Comparison of ENCODE assay signal across 15 cellular contexts in genomic region chr1:102593276-102593675, GRCh38.
A peak's percentile ranks its signal among the peaks of the same experiment; 100 is the strongest.
DNase-seq lines count a peak whose midpoint lies in the region; FAIRE-seq and TF ChIP-seq lines count a peak whose summit lies in the region.
"Had no signal": no experiment of that assay in that cellular context is flagged by ENCODE, and none has a peak within 500 bp of the region (broad histone marks: within the 10 kb centered on the region; RNA-seq: fewer than 3 reads in every experiment).

No MANE protein-coding gene starts in this region.

- no peaks in the 10 kb centered on the region for H3K36me3 Mint-ChIP-seq in CD14-positive monocyte

- H3K4me3 ChIP-seq in epithelial cell of esophagus (ENCODE audit: low read length) (no peak overlapping the region), lower leg skin (ENCODE audit: low read depth, poor library complexity, severe bottlenecking) (no peak overlapping the region)

- H3K4me1 Mint-ChIP-seq in CD14-positive monocyte: no peaks in the 10 kb centered on the region

- H3K4me3 Mint-ChIP-seq in CD14-positive monocyte: no peak overlapping the region

- no peaks in the 10 kb centered on the region for H3K27me3 Mint-ChIP-seq in CD14-positive monocyte (ENCODE audit: low read depth in 3 of 3)

- DNase-seq in DMS53 treated with DMSO at 0.1 percent for 48 hours (lab: John Stamatoyannopoulos, UW; ENCODE audit: unreplicated experiment) (peak; percentile 59), M059J (ENCODE audit: low read depth) (peak; percentile 25), epithelial cell of esophagus (ENCODE audit: low read depth) (peak; percentile 4), urothelium cell line (ENCODE audit: low spot score) (peak; percentile 28), lower leg skin (ENCODE audit: low spot score in 2 of 2) (no peak), CD14-positive monocyte (ENCODE audit: low spot score) (no peak)
- DNase-seq in activated naive CD4-positive, alpha-beta T cell (lab: John Stamatoyannopoulos, UW): no peak
- DNase-seq: AML-193, NCI-H1436 treated with DMSO at 0.1 percent for 48 hours, NCI-H2029, NCI-H69, Right ventricle myocardium superior had no signal

- no peak for FAIRE-seq in urothelium cell line (lab: Jason Lieb, UNC)
- FAIRE-seq: GM12892, GM18507, H54 had no signal

- intact Hi-C loops in lower leg skin (cut with DNase I; ENCODE audit: low total_unique reads) (no loop called here), CD14-positive monocyte (cut with micrococcal nuclease) (no loop called here)

- H3K9me3 Mint-ChIP-seq in CD14-positive monocyte: peaks cover 0 to 8% (median 0%) of the 10 kb centered on the region in 7 donors

- H3K27ac Mint-ChIP-seq in CD14-positive monocyte: no peak overlapping the region

- TF ChIP-seq CTCF in epithelial cell of esophagus (IDR thresholded peaks at IDR 0.05; ENCODE audit: insufficient read depth, low read depth, low read length, missing control alignments) (no peak), lower leg skin (IDR thresholded peaks at IDR 0.05) (no peak), CD14-positive monocyte (IDR thresholded peaks at IDR 0.05) (no peak)

- no peak for TF ChIP-seq POLR2A in lower leg skin (IDR thresholded peaks at IDR 0.05)

Comparison
In these comparisons a context has a peak if more than half of its experiments do, and no peak if none do; other contexts are left out.
1. DNase-seq: peak in DMS53 treated with DMSO at 0.1 percent for 48 hours (single experiment), M059J (single experiment), epithelial cell of esophagus (single experiment) and urothelium cell line (single experiment); none in lower leg skin (0 of 2), activated naive CD4-positive, alpha-beta T cell (0 of 4) and CD14-positive monocyte (single experiment).